In genomic region chr5:3310551-3311340, GRCh38 we compare ENCODE assay signal across 12 cellular contexts.
DNase-seq lines count a peak whose midpoint lies in the region; ATAC-seq, FAIRE-seq and TF ChIP-seq lines count a peak whose summit lies in the region.
"Had no signal": no experiment of that assay in that cellular context is flagged by ENCODE, and none has a peak within 500 bp of the region (broad histone marks: within the 10 kb centered on the region; RNA-seq: fewer than 3 reads in every experiment).

No MANE protein-coding gene starts in this region.

- no peak for TF ChIP-seq EP300 in HepG2 (IDR thresholded peaks at IDR 0.05; ENCODE audit: low read depth in 2 of 2, low read length in 2 of 2)
- TF ChIP-seq EP300 in HepG2 (CRISPR knock-in tag; IDR thresholded peaks at IDR 0.05; ENCODE audit: borderline replicate concordance) = no peak

- no TSS peak for BruUV-seq in HepG2 (replicated peaks; lab: Mats Ljungman, UMichigan)

- FAIRE-seq in HepG2 (lab: Jason Lieb, UNC) (no peak), urothelium cell line (lab: Jason Lieb, UNC) (peak; percentile 96)
- FAIRE-seq: A549 had no signal

- intact Hi-C loops in HepG2 (cut with micrococcal nuclease; ENCODE audit: unreplicated experiment) = no loop called here
- intact Hi-C loops in right lobe of liver (cut with DNase I) = no loop called here
- intact Hi-C loops in breast epithelium (cut with DNase I; ENCODE audit: low total_unique reads) = loop anchor here (10.0 kb wide), 1 partner anchor 566 kb away; no protein-coding TSS in a partner anchor
- intact Hi-C loops in left lung (cut with DNase I) = no loop called here

- no peak overlapping the region for H3K9ac ChIP-seq in HepG2 (ENCODE audit: insufficient read depth, low read depth, low read length)

- no peaks in the 10 kb centered on the region for H3K79me2 ChIP-seq in HepG2 (ENCODE audit: insufficient read depth, low read length)

- TF ChIP-seq RAD21 in HepG2 (CRISPR knock-in tag; IDR thresholded peaks at IDR 0.05) = no peak

- TF ChIP-seq POLR2A in HepG2 (IDR thresholded peaks at IDR 0.05; ENCODE audit: insufficient read depth in 1 of 2, low read depth in 2 of 2, low read length in 2 of 2) = no peak
- no peak for TF ChIP-seq POLR2A in right lobe of liver (IDR thresholded peaks at IDR 0.05)
- no peak for TF ChIP-seq POLR2A in breast epithelium (IDR thresholded peaks at IDR 0.05)

- H3K4me3 ChIP-seq in HepG2 (replicated peaks in 1 of 3; ENCODE audit: insufficient read depth in 1 of 3, low read depth in 2 of 3, low read length in 3 of 3) (no peak overlapping the region), right lobe of liver (no peak overlapping the region), breast epithelium (peak overlapping the region in 1 of 3 donors; percentile 40), left lung (no peak overlapping the region), H7 (ENCODE audit: insufficient read depth, low read depth, low read length) (no peak overlapping the region)
- H3K4me3 ChIP-seq: A549 had no signal

- no peak overlapping the region for H3K27ac ChIP-seq in HepG2 (ENCODE audit: extremely low read length, insufficient read depth, low read length)
- H3K27ac ChIP-seq in right lobe of liver = no peak overlapping the region
- peak overlapping the region; percentile 95 to 96 for H3K27ac ChIP-seq in breast epithelium
- H3K27ac ChIP-seq in left lung = no peak overlapping the region
- H3K27ac ChIP-seq: A549 had no signal

- TF ChIP-seq CTCF in HepG2 (CRISPR knock-in tag; IDR thresholded peaks at IDR 0.05) (no peak), right lobe of liver (IDR thresholded peaks at IDR 0.05) (no peak), breast epithelium (IDR thresholded peaks at IDR 0.05) (no peak), left lung (IDR thresholded peaks at IDR 0.05) (no peak)

- CTCF ChIA-PET in HepG2 (lab: Yijun Ruan, JAX; ENCODE audit: low intra/inter-chr PET ratio, low total read pairs) = no interaction called here

- H3K4me3 Mint-ChIP-seq in stimulated activated naive CD8-positive, alpha-beta T cell treated with anti-CD3 and anti-CD28 coated beads, Interleukin-15, amount 100 ng/mL, for 72 hours = no peak overlapping the region
- H3K4me3 Mint-ChIP-seq: activated naive CD8-positive, alpha-beta T cell had no signal

- no peak overlapping the region for H3K4me2 ChIP-seq in HepG2 (ENCODE audit: low read depth, low read length)
- H3K4me2 ChIP-seq: A549 had no signal

- no peaks in the 10 kb centered on the region for H4K20me1 ChIP-seq in HepG2 (ENCODE audit: insufficient read depth, low read length)

- in situ Hi-C loops in HepG2 (cut with HindIII; ENCODE audit: extremely low pct_ligation_motif_present, low pct_unique_long_range_greater_than_20kb) = no loop called here

- no peaks in the 10 kb centered on the region for H3K4me1 ChIP-seq in HepG2 (ENCODE audit: insufficient read depth, low read length)
- no peaks in the 10 kb centered on the region for H3K4me1 ChIP-seq in right lobe of liver
- no peaks in the 10 kb centered on the region for H3K4me1 ChIP-seq in breast epithelium
- H3K4me1 ChIP-seq in left lung = no peaks in the 10 kb centered on the region
- H3K4me1 ChIP-seq: A549 had no signal

- no peak overlapping the region for H2AFZ ChIP-seq in HepG2 (ENCODE audit: low read length)

- 40% methylated on average over 23 of the region's 28 CpGs for WGBS in HepG2 (ENCODE audit: low lambda C conversion rate)
- 67% methylated on average over 22 of the region's 28 CpGs for WGBS in right lobe of liver (ENCODE audit: insufficient coverage, low coverage, low lambda C conversion rate, missing lambda C conversion rate)

- 0 out of 5 replicates have a peak, but pooled peaks cover 0 to 6% of the 10 kb centered on the region in 2 experiments for H3K27me3 ChIP-seq in HepG2 (ENCODE audit: control insufficient read depth in 1 of 2, insufficient read depth in 2 of 2, low read length in 2 of 2)
- H3K27me3 ChIP-seq in right lobe of liver = no peaks in the 10 kb centered on the region
- H3K27me3 ChIP-seq in breast epithelium = no peaks in the 10 kb centered on the region
- H3K27me3 ChIP-seq in left lung = no peaks in the 10 kb centered on the region
- H3K27me3 ChIP-seq in H7 (ENCODE audit: control insufficient read depth, insufficient read depth, low read length) = no peaks in the 10 kb centered on the region

- H3K36me3 ChIP-seq in HepG2 (replicated peaks in 1 of 2; ENCODE audit: control insufficient read depth in 1 of 2, insufficient read depth in 2 of 2, low read length in 2 of 2) (no peaks in the 10 kb centered on the region), right lobe of liver (no peaks in the 10 kb centered on the region), breast epithelium (no peaks in the 10 kb centered on the region), left lung (no peaks in the 10 kb centered on the region), H7 (replicated peaks; ENCODE audit: control insufficient read depth, insufficient read depth, low read length) (no peaks in the 10 kb centered on the region)

- peak; percentile 2 for DNase-seq in HepG2 (ENCODE audit: low spot score)
- no peak for DNase-seq in right lobe of liver
- DNase-seq in breast epithelium (ENCODE audit: low spot score in 2 of 2) = peak; percentile 85 to 97
- no peak for DNase-seq in left lung
- DNase-seq in urothelium cell line (ENCODE audit: low spot score) = peak; percentile 94
- DNase-seq in NCI-H82 (lab: John Stamatoyannopoulos, UW) = no peak
- DNase-seq in H7 = no peak
- DNase-seq in stimulated activated naive CD8-positive, alpha-beta T cell treated with anti-CD3 and anti-CD28 coated beads, Interleukin-15, amount 100 ng/mL, for 72 hours = no peak
- DNase-seq: activated CD4-positive, CD25-positive, alpha-beta regulatory T cell treated with anti-CD3 and anti-CD28 coated beads, Interleukin-2, amount 50 U/mL, for 72 hours; stimulated activated CD4-positive, alpha-beta T cell treated with anti-CD3 and anti-CD28 coated beads, Interleukin-4, amount 100 ng/mL, for 4 hours had no signal

- H3K9me3 Mint-ChIP-seq in stimulated activated naive CD8-positive, alpha-beta T cell treated with anti-CD3 and anti-CD28 coated beads, Interleukin-15, amount 100 ng/mL, for 72 hours = peaks cover 0 to 32% of the 10 kb centered on the region in 2 donors

- H3K4me1 Mint-ChIP-seq in stimulated activated naive CD8-positive, alpha-beta T cell treated with anti-CD3 and anti-CD28 coated beads, Interleukin-15, amount 100 ng/mL, for 72 hours = no peaks in the 10 kb centered on the region

- POLR2A ChIA-PET in HepG2 (lab: Yijun Ruan, JAX) = no interaction called here

- H3K9me3 ChIP-seq in HepG2 (ENCODE audit: low read length) (peaks cover 27% of the 10 kb centered on the region), right lobe of liver (no peaks in the 10 kb centered on the region), breast epithelium (peaks cover 0 to 3% of the 10 kb centered on the region in 2 donors), left lung (peaks cover 0 to 25% of the 10 kb centered on the region in 2 donors)
- H3K9me3 ChIP-seq: A549 had no signal

- ATAC-seq in HepG2 = no peak
- ATAC-seq in right lobe of liver = no peak
- peak; percentile 93 for ATAC-seq in left lung
- no peak for ATAC-seq in stimulated activated naive CD8-positive, alpha-beta T cell treated with anti-CD3 and anti-CD28 coated beads, Interleukin-15, amount 100 ng/mL, for 72 hours
- ATAC-seq: A549 had no signal

- no peaks in the 10 kb centered on the region for H3K27me3 Mint-ChIP-seq in stimulated activated naive CD8-positive, alpha-beta T cell treated with anti-CD3 and anti-CD28 coated beads, Interleukin-15, amount 100 ng/mL, for 72 hours
- H3K27me3 Mint-ChIP-seq: activated naive CD8-positive, alpha-beta T cell had no signal

- no peak overlapping the region for H3K27ac Mint-ChIP-seq in stimulated activated naive CD8-positive, alpha-beta T cell treated with anti-CD3 and anti-CD28 coated beads, Interleukin-15, amount 100 ng/mL, for 72 hours
- H3K27ac Mint-ChIP-seq: activated naive CD8-positive, alpha-beta T cell had no signal

TF ChIP-seq in HepG2, 621 proteins besides CTCF, POLR2A, EP300 and RAD21:
- peak; percentile 57; the same call in 1 of the 2 replicates for TF ChIP-seq FOSL2 (CRISPR knock-in tag; IDR thresholded peaks at IDR 0.05)
- TF ChIP-seq, protein P1, sequence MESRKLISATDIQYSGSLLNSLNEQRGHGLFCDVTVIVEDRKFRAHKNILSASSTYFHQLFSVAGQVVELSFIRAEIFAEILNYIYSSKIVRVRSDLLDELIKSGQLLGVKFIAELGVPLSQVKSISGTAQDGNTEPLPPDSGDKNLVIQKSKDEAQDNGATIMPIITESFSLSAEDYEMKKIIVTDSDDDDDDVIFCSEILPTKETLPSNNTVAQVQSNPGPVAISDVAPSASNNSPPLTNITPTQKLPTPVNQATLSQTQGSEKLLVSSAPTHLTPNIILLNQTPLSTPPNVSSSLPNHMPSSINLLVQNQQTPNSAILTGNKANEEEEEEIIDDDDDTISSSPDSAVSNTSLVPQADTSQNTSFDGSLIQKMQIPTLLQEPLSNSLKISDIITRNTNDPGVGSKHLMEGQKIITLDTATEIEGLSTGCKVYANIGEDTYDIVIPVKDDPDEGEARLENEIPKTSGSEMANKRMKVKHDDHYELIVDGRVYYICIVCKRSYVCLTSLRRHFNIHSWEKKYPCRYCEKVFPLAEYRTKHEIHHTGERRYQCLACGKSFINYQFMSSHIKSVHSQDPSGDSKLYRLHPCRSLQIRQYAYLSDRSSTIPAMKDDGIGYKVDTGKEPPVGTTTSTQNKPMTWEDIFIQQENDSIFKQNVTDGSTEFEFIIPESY (CRISPR knock-in tag; IDR thresholded peaks at IDR 0.05) = 0 out of 2 replicates have a peak, but pooled peaks have one; percentile 24
- no peak for TF ChIP-seq TIGD3 (CRISPR knock-in tag; IDR thresholded peaks at IDR 0.05; ENCODE audit: borderline replicate concordance)
- TF ChIP-seq SOX13 (IDR thresholded peaks at IDR 0.05) = no peak
- TF ChIP-seq SOX13 (CRISPR knock-in tag; conservative IDR thresholded peaks at IDR 0.05 in 1 of 2, IDR thresholded peaks at IDR 0.05 in 1 of 2) = peak in 1 of 2 experiments; percentile 30; a peak in 1 of 4 replicates

Comparison
In these comparisons a context has a peak if more than half of its experiments do, and no peak if none do; other contexts are left out.
1. DNase-seq: peak in HepG2 (single experiment), breast epithelium (2 of 2) and urothelium cell line (single experiment); none in right lobe of liver (0 of 3), left lung (0 of 2), NCI-H82 (single experiment), H7 (single experiment) and stimulated activated naive CD8-positive, alpha-beta T cell treated with anti-CD3 and anti-CD28 coated beads, Interleukin-15, amount 100 ng/mL, for 72 hours (0 of 2).
2. H3K27ac ChIP-seq: peak in breast epithelium (2 of 2); none in HepG2 (single experiment), right lobe of liver (0 of 3) and left lung (0 of 2).